ENCODE assay signal across 9 cellular contexts in the genomic region with DNA sequence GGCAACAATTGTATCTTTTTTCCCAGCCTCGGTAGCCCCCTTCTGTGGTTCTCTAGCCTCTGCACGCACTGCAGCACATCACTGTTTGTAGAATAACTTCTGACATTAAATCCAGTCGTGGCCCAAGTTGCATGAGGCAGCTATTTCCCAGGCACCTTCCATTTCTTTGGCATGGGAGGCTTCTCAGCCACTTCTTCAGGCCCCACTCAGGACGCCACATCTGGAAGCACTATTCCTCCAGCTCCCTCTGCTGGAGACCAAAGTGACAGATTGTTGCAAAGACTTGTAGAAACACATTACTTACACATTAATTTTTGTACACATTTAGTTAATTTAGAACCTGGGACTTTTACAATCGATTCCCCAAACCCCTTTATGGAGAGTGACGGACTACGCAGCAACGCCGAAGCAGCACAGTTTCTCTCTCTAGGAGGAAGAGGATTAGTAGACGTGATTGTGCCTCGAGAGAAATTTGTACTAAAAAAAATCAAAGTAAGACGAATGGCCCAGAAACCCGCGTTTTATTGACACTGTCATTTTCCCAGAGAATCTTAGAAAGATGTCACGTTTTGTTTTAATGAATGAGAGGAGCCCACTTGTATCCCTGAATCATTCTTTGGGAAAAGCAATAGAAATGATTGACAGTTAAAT. TPM values are rescaled to one million over a fixed set of nuclear protein-coding genes. Genes with fewer than 3 reads are reported as not detected.
A peak's percentile ranks its signal among the peaks of the same experiment; 100 is the strongest.
DNase-seq lines count a peak whose midpoint lies in the region; ATAC-seq, FAIRE-seq and TF ChIP-seq lines count a peak whose summit lies in the region.
"Had no signal": no experiment of that assay in that cellular context is flagged by ENCODE, and none has a peak within 500 bp of the region (broad histone marks: within the 10 kb centered on the region; RNA-seq: fewer than 3 reads in every experiment).

No MANE protein-coding gene starts in this region.

- H3K9me1 ChIP-seq in endothelial cell of umbilical vein (replicated peaks; ENCODE audit: control insufficient read depth, extremely low read depth, insufficient read depth, low read length) = no peaks in the 10 kb centered on the region

- H3K4me1 ChIP-seq in endothelial cell of umbilical vein (ENCODE audit: control insufficient read depth, extremely low read depth, insufficient read depth, low read length) = no peaks in the 10 kb centered on the region
- H3K4me1 ChIP-seq in CD8-positive, alpha-beta memory T cell (ENCODE audit: insufficient read depth, low read length) = no peaks in the 10 kb centered on the region

- H3K9ac ChIP-seq in endothelial cell of umbilical vein (replicated peaks; ENCODE audit: extremely low read depth, insufficient read depth, low read length) = no peak overlapping the region

- dilution Hi-C loops in endothelial cell of umbilical vein (cut with MboI; ENCODE audit: extremely low pct_ligation_motif_present, low sequenced_read_pairs) = no loop called here

- H3K4me2 ChIP-seq in endothelial cell of umbilical vein (ENCODE audit: insufficient read depth, low read length) = no peak overlapping the region

- H3K36me3 ChIP-seq in endothelial cell of umbilical vein (ENCODE audit: control insufficient read depth in 2 of 2, extremely low read depth in 1 of 2, insufficient read depth in 2 of 2, low read length in 2 of 2) = no peaks in the 10 kb centered on the region
- no peaks in the 10 kb centered on the region for H3K36me3 ChIP-seq in CD8-positive, alpha-beta memory T cell (ENCODE audit: insufficient read depth, low read length)

- no peaks in the 10 kb centered on the region for H3K9me3 ChIP-seq in endothelial cell of umbilical vein (replicated peaks; ENCODE audit: control insufficient read depth, insufficient read depth, low read length)
- no peaks in the 10 kb centered on the region for H3K9me3 ChIP-seq in CD8-positive, alpha-beta memory T cell (ENCODE audit: low read length)

- peaks cover 5% of the 10 kb centered on the region for H3K36me3 Mint-ChIP-seq in mesothelial cell of epicardium
- no peaks in the 10 kb centered on the region for H3K36me3 Mint-ChIP-seq in CD8-positive, alpha-beta memory T cell
- H3K36me3 Mint-ChIP-seq: IgD-negative memory B cell had no signal

- H2AFZ ChIP-seq in endothelial cell of umbilical vein (ENCODE audit: low read depth, low read length) = no peak overlapping the region

- H3K79me2 ChIP-seq in endothelial cell of umbilical vein (ENCODE audit: control insufficient read depth, insufficient read depth, low read length) = no peaks in the 10 kb centered on the region

- no peaks in the 10 kb centered on the region for H3K27me3 Mint-ChIP-seq in mesothelial cell of epicardium (ENCODE audit: low read depth)
- peaks cover 4 to 20% of the 10 kb centered on the region in 2 donors for H3K27me3 Mint-ChIP-seq in CD8-positive, alpha-beta memory T cell
- H3K27me3 Mint-ChIP-seq: IgD-negative memory B cell had no signal

- no peak overlapping the region for H3K27ac Mint-ChIP-seq in mesothelial cell of epicardium
- H3K27ac Mint-ChIP-seq in CD8-positive, alpha-beta memory T cell = no peak overlapping the region
- H3K27ac Mint-ChIP-seq: IgD-negative memory B cell had no signal

- CTCF ChIA-PET in RWPE1 (lab: Yijun Ruan, JAX) = interaction anchor here (0.6 to 2.3 kb wide), 8 partner anchors 128 to 478 kb away, joined by 3 to 21 read pairs (median 3); no protein-coding TSS in a partner anchor
- CTCF ChIA-PET in endothelial cell of umbilical vein (lab: Charles Lee) = interaction anchor here (0.6 to 4.2 kb wide), 32 partner anchors 9 to 808 kb away, joined by 3 to 191 read pairs (median 5); a partner anchor contains a TSS
- CTCF ChIA-PET in CD8-positive, alpha-beta memory T cell (lab: Charles Lee) = no interaction called here

- peaks cover 0 to 4% of the 10 kb centered on the region in 2 experiments for H3K27me3 ChIP-seq in endothelial cell of umbilical vein (ENCODE audit: control insufficient read depth in 2 of 2, insufficient read depth in 2 of 2, low read length in 2 of 2)
- H3K27me3 ChIP-seq in CD8-positive, alpha-beta memory T cell (ENCODE audit: insufficient read depth, low read length, poor library complexity, severe bottlenecking) = no peaks in the 10 kb centered on the region

- ATAC-seq in HG03196 (IDR thresholded peaks at IDR 0.05; ENCODE audit: unreplicated experiment) = no peak
- no peak for ATAC-seq in GM18519 (IDR thresholded peaks at IDR 0.05; ENCODE audit: low FRiP score, unreplicated experiment)

- peak; percentile 47 for FAIRE-seq in endothelial cell of umbilical vein (lab: Jason Lieb, UNC)

- TF ChIP-seq POLR2A in endothelial cell of umbilical vein (IDR thresholded peaks at IDR 0.05; ENCODE audit: low read depth, low read length) = no peak

- no peak overlapping the region for H3K4me3 Mint-ChIP-seq in mesothelial cell of epicardium
- H3K4me3 Mint-ChIP-seq in CD8-positive, alpha-beta memory T cell = no peak overlapping the region
- H3K4me3 Mint-ChIP-seq: IgD-negative memory B cell had no signal

- H3K4me3 ChIP-seq in endothelial cell of umbilical vein (replicated peaks in 1 of 3; ENCODE audit: insufficient read depth in 1 of 3, low read depth in 1 of 3, low read length in 3 of 3) = no peak overlapping the region
- H3K4me3 ChIP-seq in CD8-positive, alpha-beta memory T cell (ENCODE audit: low read length) = no peak overlapping the region

- in situ Hi-C loops in Caki2 (cut with HindIII; ENCODE audit: low pct_unique_long_range_greater_than_20kb, low sequenced_read_pairs) = no loop called here

- POLR2A ChIA-PET in RWPE1 (lab: Yijun Ruan, JAX; ENCODE audit: low non-redundant PET) = no interaction called here
- POLR2A ChIA-PET in endothelial cell of umbilical vein (lab: Charles Lee) = no interaction called here
- POLR2A ChIA-PET in CD8-positive, alpha-beta memory T cell (lab: Charles Lee) = no interaction called here

- DNase-seq in Caki2 (ENCODE audit: low read depth) (peak; percentile 60), HT-29 (ENCODE audit: low spot score) (peak; percentile 84), RWPE1 (ENCODE audit: low spot score) (peak; percentile 50), endothelial cell of umbilical vein (ENCODE audit: low read depth, low spot score) (peak; percentile 73), mesothelial cell of epicardium (ENCODE audit: low spot score in 2 of 2, unreplicated experiment in 2 of 2) (no peak)
- DNase-seq in CD8-positive, alpha-beta memory T cell = no peak

- peaks cover 2% of the 10 kb centered on the region for H3K4me1 Mint-ChIP-seq in mesothelial cell of epicardium
- no peaks in the 10 kb centered on the region for H3K4me1 Mint-ChIP-seq in CD8-positive, alpha-beta memory T cell
- H3K4me1 Mint-ChIP-seq: IgD-negative memory B cell had no signal

- H4K20me1 ChIP-seq in endothelial cell of umbilical vein (replicated peaks; ENCODE audit: control insufficient read depth, extremely low read depth, insufficient read depth, low read length) = no peaks in the 10 kb centered on the region

- intact Hi-C loops in endothelial cell of umbilical vein (cut with micrococcal nuclease) = loop anchor here (1.0 kb wide), 2 partner anchors 190 to 220 kb away; no protein-coding TSS in a partner anchor

- H3K27ac ChIP-seq in RWPE1 (no peak overlapping the region), endothelial cell of umbilical vein (ENCODE audit: insufficient read depth, low read depth, low read length) (no peak overlapping the region)
- H3K27ac ChIP-seq in CD8-positive, alpha-beta memory T cell (ENCODE audit: low read depth, low read length) = no peak overlapping the region

- BruUV-seq in endothelial cell of umbilical vein (replicated peaks; lab: Mats Ljungman, UMichigan) = no TSS peak

- H3K9me3 Mint-ChIP-seq in mesothelial cell of epicardium = peaks cover 11% of the 10 kb centered on the region
- H3K9me3 Mint-ChIP-seq in CD8-positive, alpha-beta memory T cell = peaks cover 0 to 1% (median 0%) of the 10 kb centered on the region in 5 donors

- peak; percentile 80 for TF ChIP-seq CTCF in RWPE1 (conservative IDR thresholded peaks at IDR 0.05; ENCODE audit: low read depth)
- TF ChIP-seq CTCF in endothelial cell of umbilical vein (IDR thresholded peaks at IDR 0.05; ENCODE audit: extremely low read depth in 1 of 2, insufficient read depth in 1 of 2, low read depth in 1 of 2, low read length in 2 of 2) = peak; percentile 53 to 58
- TF ChIP-seq CTCF in mesothelial cell of epicardium (IDR thresholded peaks at IDR 0.05; ENCODE audit: unreplicated experiment) = peak; percentile 69

TF ChIP-seq in endothelial cell of umbilical vein, 7 proteins besides CTCF, POLR2A, EP300 and RAD21:
- no peak for TF ChIP-seq EZH2 (IDR thresholded peaks at IDR 0.05; ENCODE audit: borderline replicate concordance, low read depth, low read length, severe bottlenecking)

RNA-seq across cellular contexts. Expression of a gene that starts 57.8 kb away (rescaled TPM):
- 0.81 and 3.3 TPM in 2 replicates for total RNA-seq in Caki2 (2014; rRNA removed; shearing (Covaris generic); ENCODE audit: low replicate concordance)
- 18.6 and 19.4 TPM in 2 replicates for total RNA-seq in HT-29 (2014; rRNA removed; shearing (Covaris generic))
- 47.6 and 58.0 TPM in 2 replicates for total RNA-seq in endothelial cell of umbilical vein
- 10.4 and 10.5 TPM in 2 replicates for polyA plus RNA-seq in endothelial cell of umbilical vein
- 3.6 and 22.1 TPM in 2 replicates for polyA plus RNA-seq in endothelial cell of umbilical vein (2011; cell fraction: cytosol; rRNA removed)
- polyA plus RNA-seq in endothelial cell of umbilical vein (2011; cell fraction: nucleus; rRNA removed) = 37.8 and 71.4 TPM in 2 replicates
- polyA plus RNA-seq in endothelial cell of umbilical vein (2012) = 8.4 and 9.4 TPM in 2 replicates
- polyA minus RNA-seq in endothelial cell of umbilical vein = 27.4 and 33.4 TPM in 2 replicates
- polyA minus RNA-seq in endothelial cell of umbilical vein (2011; cell fraction: cytosol; rRNA and poly(A)+ RNA removed) = 7.1 TPM
- 111 and 128 TPM in 2 replicates for polyA minus RNA-seq in endothelial cell of umbilical vein (2011; cell fraction: nucleus; rRNA and poly(A)+ RNA removed)
- total RNA-seq in mesothelial cell of epicardium = 86.0 to 111 TPM (median 95.0 TPM) in 3 replicates
- 10 to 100 TPM; 30.3 to 31.7 TPM for total RNA-seq in CD8-positive, alpha-beta memory T cell
- polyA plus RNA-seq in CD8-positive, alpha-beta memory T cell = 5.0 TPM

Comparison
In these comparisons a context has a peak if more than half of its experiments do, and no peak if none do; other contexts are left out.
1. DNase-seq: peak in Caki2 (single experiment), HT-29 (single experiment), RWPE1 (single experiment) and endothelial cell of umbilical vein (single experiment); none in mesothelial cell of epicardium (0 of 2) and CD8-positive, alpha-beta memory T cell (0 of 5).
2. Peak in every context shown above with its lines, with median percentiles within 50 percentile points of each other: CTCF ChIP-seq.